In genomic region chr17:40364121-40364861, GRCh38 we compare ENCODE assay signal across 10 cellular contexts. TPM values are rescaled to one million over a fixed set of nuclear protein-coding genes. Genes with fewer than 3 reads are reported as not detected.
DNase-seq lines count a peak whose midpoint lies in the region; ATAC-seq and TF ChIP-seq lines count a peak whose summit lies in the region.
"Had no signal": no experiment of that assay in that cellular context is flagged by ENCODE, and none has a peak within 500 bp of the region (broad histone marks: within the 10 kb centered on the region; RNA-seq: fewer than 3 reads in every experiment).

TSS of gene GJD3 (minus strand) at chr17:40364737. CDS start at chr17:40363815, 922 bp downstream.

- no peak for TF ChIP-seq POLR2A in tibial nerve (IDR thresholded peaks at IDR 0.05)

- H3K9ac ChIP-seq in liver (ENCODE audit: low read depth in 1 of 2, low read length in 2 of 2), result peak within 1 kb of the TSS in 1 of 2 donors; percentile 38

- H3K27me3 Mint-ChIP-seq in activated T-cell treated with anti-CD3 and anti-CD28 coated beads, Interleukin-2, amount 50 U/mL, for 72 hours (ENCODE audit: low read depth), result peaks cover 14% of the 10 kb centered on the region
- peaks cover 47% of the 10 kb centered on the region for H3K27me3 Mint-ChIP-seq in brain

- H3K27ac ChIP-seq in liver (ENCODE audit: low read depth in 1 of 2, low read length in 2 of 2) (peak within 1 kb of the TSS in 1 of 2 donors; percentile 20), tibial nerve (no peak within 1 kb of the TSS)

- no peak for TF ChIP-seq RAD21 in liver (IDR thresholded peaks at IDR 0.05)

- 74% methylated on average over 22 of the region's 22 CpGs for WGBS in liver
- 66 to 68% methylated on average over 20 to 22 of the region's 22 CpGs for WGBS in tibial nerve, 2 donors

- no peak for DNase-seq in activated T-cell treated with anti-CD3 and anti-CD28 coated beads, Interleukin-2, amount 50 U/mL, for 72 hours
- no peak for DNase-seq in activated T-cell treated with anti-CD3 and anti-CD28 coated beads, Interleukin-2, amount 50 U/mL, for 1 hour
- no peak for DNase-seq in tibial nerve (ENCODE audit: low spot score in 2 of 2)
- DNase-seq: KBM-7 had no signal

- peak within 1 kb of the TSS; percentile 22 to 66 (median 47) for H3K4me3 ChIP-seq in liver (ENCODE audit: low read depth in 1 of 3, low read length in 3 of 3)
- H3K4me3 ChIP-seq in tibial nerve, result peak within 1 kb of the TSS; percentile 30 to 60 (median 45)

- H3K9me3 Mint-ChIP-seq in activated T-cell treated with anti-CD3 and anti-CD28 coated beads, Interleukin-2, amount 50 U/mL, for 72 hours, result no peaks in the 10 kb centered on the region
- peaks cover 0 to 2% (median 0%) of the 10 kb centered on the region in 5 experiments for H3K9me3 Mint-ChIP-seq in brain

- peaks cover 16% of the 10 kb centered on the region for H3K4me1 Mint-ChIP-seq in activated T-cell treated with anti-CD3 and anti-CD28 coated beads, Interleukin-2, amount 50 U/mL, for 72 hours (ENCODE audit: low read depth)
- H3K4me1 Mint-ChIP-seq in brain, result peaks cover 12% of the 10 kb centered on the region

- H3K36me3 ChIP-seq in liver (ENCODE audit: control insufficient read depth in 4 of 4, insufficient read depth in 3 of 4, low read depth in 1 of 4, low read length in 3 of 4) (no peaks in the 10 kb centered on the region), tibial nerve (no peaks in the 10 kb centered on the region)

- H3K27ac Mint-ChIP-seq in activated T-cell treated with anti-CD3 and anti-CD28 coated beads, Interleukin-2, amount 50 U/mL, for 72 hours, result no peak within 1 kb of the TSS
- peak within 1 kb of the TSS in 1 of 5 experiments; percentile 64 for H3K27ac Mint-ChIP-seq in brain

- ATAC-seq in activated T-cell treated with anti-CD3 and anti-CD28 coated beads, Interleukin-2, amount 50 U/mL, for 72 hours (replicated peaks in 1 of 2), result no peak
- ATAC-seq in GM19395 (IDR thresholded peaks at IDR 0.05; ENCODE audit: unreplicated experiment), result no peak
- no peak for ATAC-seq in HG03439 (IDR thresholded peaks at IDR 0.05; ENCODE audit: unreplicated experiment)
- no peak for ATAC-seq in esophagus mucosa

- H3K4me1 ChIP-seq in liver (ENCODE audit: control insufficient read depth in 4 of 4, insufficient read depth in 4 of 4, low read length in 3 of 4) (peaks cover 3 to 23% (median 15%) of the 10 kb centered on the region in 4 donors), tibial nerve (peaks cover 0 to 23% (median 6%) of the 10 kb centered on the region in 4 donors)

- no peaks in the 10 kb centered on the region for H3K27me3 ChIP-seq in liver (ENCODE audit: control insufficient read depth in 4 of 4, insufficient read depth in 4 of 4, low read length in 3 of 4)
- peaks cover 0 to 7% of the 10 kb centered on the region in 2 donors for H3K27me3 ChIP-seq in tibial nerve

- H3K36me3 Mint-ChIP-seq in activated T-cell treated with anti-CD3 and anti-CD28 coated beads, Interleukin-2, amount 50 U/mL, for 72 hours (ENCODE audit: insufficient read depth in 2 of 2), result peaks cover 0 to 4% of the 10 kb centered on the region in 2 donors
- H3K36me3 Mint-ChIP-seq in brain, result no peaks in the 10 kb centered on the region

- TF ChIP-seq EP300 in tibial nerve (IDR thresholded peaks at IDR 0.05), result no peak

- TF ChIP-seq CTCF in brain (conservative IDR thresholded peaks at IDR 0.05), result no peak
- no peak for TF ChIP-seq CTCF in liver (IDR thresholded peaks at IDR 0.05; ENCODE audit: low read depth, low read length, missing input control)
- TF ChIP-seq CTCF in tibial nerve (IDR thresholded peaks at IDR 0.05), result no peak

- H3K4me3 Mint-ChIP-seq in activated T-cell treated with anti-CD3 and anti-CD28 coated beads, Interleukin-2, amount 50 U/mL, for 72 hours, result peak within 1 kb of the TSS; percentile 84 to 85
- peak within 1 kb of the TSS; percentile 82 to 89 (median 86) for H3K4me3 Mint-ChIP-seq in brain

- H3K9me3 ChIP-seq in liver (ENCODE audit: control insufficient read depth in 4 of 4, low read length in 3 of 4), result no peaks in the 10 kb centered on the region
- no peaks in the 10 kb centered on the region for H3K9me3 ChIP-seq in tibial nerve

TF ChIP-seq in liver, 16 proteins besides CTCF, POLR2A, EP300 and RAD21:
- TF ChIP-seq NR2F2 (IDR thresholded peaks at IDR 0.05), result no peak
- no peak for TF ChIP-seq TAF1 (conservative IDR thresholded peaks at IDR 0.05)
- TF ChIP-seq EGR1 (IDR thresholded peaks at IDR 0.05; ENCODE audit: low read depth in 2 of 2), result no peak
- TF ChIP-seq MAX (IDR thresholded peaks at IDR 0.05), result no peak

RNA-seq across cellular contexts. Expression of gene GJD3, which starts in this region (rescaled TPM):
- total RNA-seq in activated T-cell treated with anti-CD3 and anti-CD28 coated beads, Interleukin-2, amount 50 U/mL, for 72 hours, result not detected
- not detected for polyA plus RNA-seq in brain (ENCODE audit: insufficient read depth, low read depth, low replicate concordance)
- total RNA-seq in liver, result under 1 TPM; 0.47 to 0.59 TPM
- polyA plus RNA-seq in liver, result under 1 TPM in 1 of 2 donors, not detected in 1; 0.48 TPM
- not detected for total RNA-seq in tibial nerve
- 0.28 TPM for total RNA-seq in esophagus mucosa
- total RNA-seq: G401 had no signal
